11 cellular contexts compared by ENCODE assay signal in genomic region chr22:43007519-43008102, GRCh38. TPM values are rescaled to one million over a fixed set of nuclear protein-coding genes. Genes with fewer than 3 reads are reported as not detected.
DNase-seq lines count a peak whose midpoint lies in the region; ATAC-seq and TF ChIP-seq lines count a peak whose summit lies in the region.
"Had no signal": no experiment of that assay in that cellular context is flagged by ENCODE, and none has a peak within 500 bp of the region (broad histone marks: within the 10 kb centered on the region; RNA-seq: fewer than 3 reads in every experiment).

No MANE protein-coding gene starts in this region.

- peak overlapping the region; percentile 16 for H3K9ac ChIP-seq in iPS-15b (ENCODE audit: low read depth, low read length)

- no peaks in the 10 kb centered on the region for H3K27me3 Mint-ChIP-seq in activated CD4-positive, alpha-beta T cell treated with anti-CD3 and anti-CD28 coated beads for 36 hours
- H3K27me3 Mint-ChIP-seq in WTC11 (ENCODE audit: low read depth) = no peaks in the 10 kb centered on the region
- H3K27me3 Mint-ChIP-seq in activated CD4-positive, alpha-beta memory T cell treated with anti-CD3 and anti-CD28 coated beads for 36 hours = no peaks in the 10 kb centered on the region

- TF ChIP-seq CTCF in WTC11 (IDR thresholded peaks at IDR 0.05) (no peak), thoracic aorta (IDR thresholded peaks at IDR 0.05) (no peak)

- no peak overlapping the region for H3K27ac Mint-ChIP-seq in activated CD4-positive, alpha-beta T cell treated with anti-CD3 and anti-CD28 coated beads for 36 hours
- H3K27ac Mint-ChIP-seq in WTC11 = no peak overlapping the region
- no peak overlapping the region for H3K27ac Mint-ChIP-seq in activated CD4-positive, alpha-beta memory T cell treated with anti-CD3 and anti-CD28 coated beads for 36 hours
- H3K27ac Mint-ChIP-seq: activated T-helper 1 cell treated with anti-CD3 and anti-CD28 coated beads, Interleukin-12 subunit alpha, Interleukin-12 subunit beta, Interleukin-2, Interleukin-4 antibody, amounts not matched to agents 30 ng/mL and 10 ng/mL and 1 ng/mL, durations not matched to agents 14 hours and 24 hours and 36 hours had no signal

- peak; percentile 62 for ATAC-seq in activated CD4-positive, alpha-beta T cell treated with anti-CD3 and anti-CD28 coated beads for 36 hours
- ATAC-seq in WTC11 (peak; percentile 26; the same call in 1 of the 2 replicates), thoracic aorta (ENCODE audit: insufficient number of reproducible peaks, low FRiP score, low read depth) (no peak)

- peaks cover 3% of the 10 kb centered on the region for H3K36me3 Mint-ChIP-seq in activated CD4-positive, alpha-beta T cell treated with anti-CD3 and anti-CD28 coated beads for 36 hours (ENCODE audit: low read depth)
- peaks cover 5% of the 10 kb centered on the region for H3K36me3 Mint-ChIP-seq in WTC11
- no peaks in the 10 kb centered on the region for H3K36me3 Mint-ChIP-seq in activated CD4-positive, alpha-beta memory T cell treated with anti-CD3 and anti-CD28 coated beads for 36 hours

- CTCF ChIA-PET in activated CD4-positive, alpha-beta T cell treated with anti-CD3 and anti-CD28 coated beads for 36 hours (lab: Charles Lee) = interaction anchor here (0.5 to 0.7 kb wide), 2 partner anchors 13 to 874 kb away, joined by 3 read pairs; no protein-coding TSS in a partner anchor
- CTCF ChIA-PET in WTC11 (lab: Charles Lee) = interaction anchor here (1.1 to 2.1 kb wide), 4 partner anchors 43 to 140 kb away, joined by 3 to 5 read pairs (median 4); no protein-coding TSS in a partner anchor
- CTCF ChIA-PET in activated CD4-positive, alpha-beta memory T cell treated with anti-CD3 and anti-CD28 coated beads for 36 hours (lab: Charles Lee) = interaction anchor here (1.6 kb wide), 1 partner anchor 26 kb away, joined by 11 read pairs; no protein-coding TSS in a partner anchor

- H3K9me3 ChIP-seq in iPS-15b (ENCODE audit: control insufficient read depth, insufficient read depth, low read length) (no peaks in the 10 kb centered on the region), thoracic aorta (no peaks in the 10 kb centered on the region)

- peak overlapping the region; percentile 48 to 77 for H3K27ac ChIP-seq in thoracic aorta

- H3K4me3 Mint-ChIP-seq in activated CD4-positive, alpha-beta T cell treated with anti-CD3 and anti-CD28 coated beads for 36 hours = no peak overlapping the region
- H3K4me3 Mint-ChIP-seq in WTC11 = no peak overlapping the region
- H3K4me3 Mint-ChIP-seq in activated CD4-positive, alpha-beta memory T cell treated with anti-CD3 and anti-CD28 coated beads for 36 hours = no peak overlapping the region
- H3K4me3 Mint-ChIP-seq: activated T-helper 1 cell treated with anti-CD3 and anti-CD28 coated beads, Interleukin-12 subunit alpha, Interleukin-12 subunit beta, Interleukin-2, Interleukin-4 antibody, amounts not matched to agents 30 ng/mL and 10 ng/mL and 1 ng/mL, durations not matched to agents 14 hours and 24 hours and 36 hours had no signal

- no peaks in the 10 kb centered on the region for H3K9me3 Mint-ChIP-seq in activated CD4-positive, alpha-beta T cell treated with anti-CD3 and anti-CD28 coated beads for 36 hours (ENCODE audit: low read depth)
- peaks cover 4% of the 10 kb centered on the region for H3K9me3 Mint-ChIP-seq in WTC11
- H3K9me3 Mint-ChIP-seq in activated CD4-positive, alpha-beta memory T cell treated with anti-CD3 and anti-CD28 coated beads for 36 hours = no peaks in the 10 kb centered on the region
- H3K9me3 Mint-ChIP-seq: activated T-helper 1 cell treated with anti-CD3 and anti-CD28 coated beads, Interleukin-12 subunit alpha, Interleukin-12 subunit beta, Interleukin-2, Interleukin-4 antibody, amounts not matched to agents 30 ng/mL and 10 ng/mL and 1 ng/mL, durations not matched to agents 14 hours and 24 hours and 36 hours had no signal

- no peaks in the 10 kb centered on the region for H3K27me3 ChIP-seq in iPS-15b (ENCODE audit: control insufficient read depth, insufficient read depth, low read length)
- no peaks in the 10 kb centered on the region for H3K27me3 ChIP-seq in thoracic aorta (replicated peaks; ENCODE audit: insufficient read depth)

- peaks cover 58% of the 10 kb centered on the region for H3K4me1 Mint-ChIP-seq in activated CD4-positive, alpha-beta T cell treated with anti-CD3 and anti-CD28 coated beads for 36 hours
- peaks cover 65% of the 10 kb centered on the region for H3K4me1 Mint-ChIP-seq in WTC11
- peaks cover 60% of the 10 kb centered on the region for H3K4me1 Mint-ChIP-seq in activated CD4-positive, alpha-beta memory T cell treated with anti-CD3 and anti-CD28 coated beads for 36 hours (ENCODE audit: low read depth)

- peaks cover 35% of the 10 kb centered on the region for H3K4me1 ChIP-seq in iPS-15b (ENCODE audit: control insufficient read depth, insufficient read depth, low read length)
- H3K4me1 ChIP-seq in thoracic aorta (ENCODE audit: control insufficient read depth in 1 of 2, low read depth in 2 of 2) = peaks cover 26 to 77% of the 10 kb centered on the region in 2 donors

- POLR2A ChIA-PET in activated CD4-positive, alpha-beta T cell treated with anti-CD3 and anti-CD28 coated beads for 36 hours (lab: Charles Lee) = interaction anchor here (0.6 to 0.7 kb wide), 5 partner anchors 8 to 112 kb away, joined by 3 to 5 read pairs (median 3); no protein-coding TSS in a partner anchor
- POLR2A ChIA-PET in WTC11 (lab: Charles Lee) = interaction anchor here (0.5 kb wide), 1 partner anchor 133 kb away, joined by 3 read pairs; no protein-coding TSS in a partner anchor
- POLR2A ChIA-PET in activated CD4-positive, alpha-beta memory T cell treated with anti-CD3 and anti-CD28 coated beads for 36 hours (lab: Charles Lee) = interaction anchor here (0.6 kb wide), 1 partner anchor 139 kb away, joined by 3 read pairs; no protein-coding TSS in a partner anchor

- intact Hi-C loops in activated CD4-positive, alpha-beta T cell treated with anti-CD3 and anti-CD28 coated beads for 36 hours (cut with DNase I, micrococcal nuclease) = loop anchor here in 1 of 2 experiments (5.0 kb wide), 1 partner anchor 45 kb away; no protein-coding TSS in a partner anchor
- intact Hi-C loops in activated CD4-positive, alpha-beta memory T cell treated with anti-CD3 and anti-CD28 coated beads for 36 hours (cut with micrococcal nuclease) = no loop called here

- peaks cover 2% of the 10 kb centered on the region for H3K36me3 ChIP-seq in iPS-15b (ENCODE audit: control insufficient read depth, insufficient read depth, low read length)
- H3K36me3 ChIP-seq in thoracic aorta = no peaks in the 10 kb centered on the region

- H3K4me3 ChIP-seq in iPS-15b (ENCODE audit: low read depth, low read length) (no peak overlapping the region), thoracic aorta (no peak overlapping the region)

- peak; percentile 21 for DNase-seq in activated CD4-positive, alpha-beta T cell treated with anti-CD3 and anti-CD28 coated beads for 36 hours
- no peak for DNase-seq in activated CD4-positive, alpha-beta T cell treated with anti-CD3 and anti-CD28 coated beads, Interleukin-2, amount 50 U/mL, for 1 hour
- DNase-seq in WTC11 (ENCODE audit: low spot score) (no peak), thoracic aorta (ENCODE audit: low spot score) (no peak), NCI-H446 treated with DMSO at 0.1 percent for 48 hours (lab: John Stamatoyannopoulos, UW) (no peak)
- no peak for DNase-seq in activated CD4-positive, alpha-beta T cell treated with anti-CD3 and anti-CD28 coated beads, Interleukin-2, amount 50 U/mL, for 4 hours
- DNase-seq in activated CD4-positive, alpha-beta memory T cell treated with anti-CD3 and anti-CD28 coated beads for 36 hours = no peak
- DNase-seq: C1 segment of cervical spinal cord, NCI-H2107 had no signal

TF ChIP-seq in WTC11, 78 proteins besides CTCF, POLR2A, EP300 and RAD21 (continues in another document):
- TF ChIP-seq SMAD3 (CRISPR knock-in tag; IDR thresholded peaks at IDR 0.05; ENCODE audit: borderline replicate concordance) (no peak), RORB (CRISPR knock-in tag; IDR thresholded peaks at IDR 0.05) (no peak), STAT6 (CRISPR knock-in tag; conservative IDR thresholded peaks at IDR 0.05; ENCODE audit: low read depth) (no peak), PRRX2 (CRISPR knock-in tag; IDR thresholded peaks at IDR 0.05) (no peak), FOXP1 (CRISPR knock-in tag; IDR thresholded peaks at IDR 0.05; ENCODE audit: borderline replicate concordance) (no peak), ZNF671 (CRISPR knock-in tag; IDR thresholded peaks at IDR 0.05) (no peak), CBFB (CRISPR knock-in tag; IDR thresholded peaks at IDR 0.05; ENCODE audit: low read depth) (no peak), E2F5 (CRISPR knock-in tag; IDR thresholded peaks at IDR 0.05) (no peak), TP53 (CRISPR knock-in tag; IDR thresholded peaks at IDR 0.05) (no peak), NFE2L1 (CRISPR knock-in tag; IDR thresholded peaks at IDR 0.05) (no peak)

RNA-seq across cellular contexts. Expression of gene PACSIN2, which starts 7.3 kb away (rescaled TPM):
- 10 to 100 TPM; 27.9 to 28.1 TPM for total RNA-seq in activated CD4-positive, alpha-beta T cell treated with anti-CD3 and anti-CD28 coated beads for 36 hours
- total RNA-seq in WTC11 (2021) (64.1 to 70.5 TPM (median 69.0 TPM) in 3 replicates), thoracic aorta (100 to 1,000 TPM; 135 to 155 TPM)
- 10 to 100 TPM; 35.0 to 35.9 TPM for total RNA-seq in activated CD4-positive, alpha-beta memory T cell treated with anti-CD3 and anti-CD28 coated beads for 36 hours
